9 cellular contexts compared by ENCODE assay signal in genomic region chr1:119379117-119379516, GRCh38. TPM values are rescaled to one million over a fixed set of nuclear protein-coding genes. Genes with fewer than 3 reads are reported as not detected.
"Had no signal": no experiment of that assay in that cellular context is flagged by ENCODE, and none has a peak within 500 bp of the region (broad histone marks: within the 10 kb centered on the region; RNA-seq: fewer than 3 reads in every experiment).

No MANE protein-coding gene starts in this region.

- H3K4me1 Mint-ChIP-seq: H9 had no signal

- H3K4me3 ChIP-seq: GM23338 had no signal

- H3K4me3 Mint-ChIP-seq: GM23338, H9, IgD-negative memory B cell had no signal

- H3K36me3 Mint-ChIP-seq: IgD-negative memory B cell had no signal

- DNase-seq: H9, HCEC 1CT, KBM-7 had no signal

- H2AFZ ChIP-seq: GM23338 had no signal

- FAIRE-seq: H1, H54, HTR-8/SVneo had no signal

- H3K27ac Mint-ChIP-seq: GM23338, H9, IgD-negative memory B cell had no signal

- ATAC-seq: GM23338 had no signal

- H3K4me2 ChIP-seq: GM23338 had no signal

RNA-seq across cellular contexts. Expression of gene HAO2, which starts 10.5 kb away (rescaled TPM):
- total RNA-seq: GM23338, H1, HT-29 had no signal
- polyA plus RNA-seq: GM23338, H1, IgD-negative memory B cell had no signal

RNA-seq across cellular contexts. Expression of gene HSD3B2, which starts 35.8 kb away (rescaled TPM):
- total RNA-seq: GM23338, H1, H9, HT-29 had no signal
- polyA plus RNA-seq: GM23338, H1, IgD-negative memory B cell had no signal
